In genomic region chr3:72554689-72555088, GRCh38 we compare ENCODE assay signal across 4 cellular contexts.
TF ChIP-seq lines count a peak whose summit lies in the region.

No MANE protein-coding gene starts in this region.

TF ChIP-seq in HepG2, 621 proteins besides CTCF, POLR2A, EP300 and RAD21:
- TF ChIP-seq, protein P1, sequence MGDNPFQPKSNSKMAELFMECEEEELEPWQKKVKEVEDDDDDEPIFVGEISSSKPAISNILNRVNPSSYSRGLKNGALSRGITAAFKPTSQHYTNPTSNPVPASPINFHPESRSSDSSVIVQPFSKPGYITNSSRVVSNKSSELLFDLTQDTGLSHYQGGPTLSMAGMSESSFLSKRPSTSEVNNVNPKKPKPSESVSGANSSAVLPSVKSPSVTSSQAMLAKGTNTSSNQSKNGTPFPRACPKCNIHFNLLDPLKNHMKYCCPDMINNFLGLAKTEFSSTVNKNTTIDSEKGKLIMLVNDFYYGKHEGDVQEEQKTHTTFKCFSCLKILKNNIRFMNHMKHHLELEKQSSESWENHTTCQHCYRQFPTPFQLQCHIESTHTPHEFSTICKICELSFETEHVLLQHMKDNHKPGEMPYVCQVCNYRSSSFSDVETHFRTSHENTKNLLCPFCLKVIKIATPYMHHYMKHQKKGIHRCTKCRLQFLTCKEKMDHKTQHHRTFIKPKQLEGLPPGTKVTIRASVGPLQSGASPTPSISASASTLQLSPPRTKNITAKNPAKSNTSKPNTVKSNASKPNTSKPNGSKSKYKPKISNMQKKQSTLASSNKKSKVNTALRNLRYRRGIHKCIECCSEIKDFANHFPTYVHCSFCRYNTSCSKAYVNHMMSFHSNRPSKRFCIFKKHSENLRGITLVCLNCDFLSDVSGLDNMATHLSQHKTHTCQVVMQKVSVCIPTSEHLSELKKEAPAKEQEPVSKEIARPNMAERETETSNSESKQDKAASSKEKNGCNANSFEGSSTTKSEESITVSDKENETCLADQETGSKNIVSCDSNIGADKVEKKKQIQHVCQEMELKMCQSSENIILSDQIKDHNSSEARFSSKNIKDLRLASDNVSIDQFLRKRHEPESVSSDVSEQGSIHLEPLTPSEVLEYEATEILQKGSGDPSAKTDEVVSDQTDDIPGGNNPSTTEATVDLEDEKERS (CRISPR knock-in tag; IDR thresholded peaks at IDR 0.05): no peak
- no peak for TF ChIP-seq ZNF674 (CRISPR knock-in tag; IDR thresholded peaks at IDR 0.05; ENCODE audit: low read depth)
- peak; percentile 88 for TF ChIP-seq ZNF629 (CRISPR knock-in tag; conservative IDR thresholded peaks at IDR 0.05)
- TF ChIP-seq ARNT (IDR thresholded peaks at IDR 0.05): no peak
- TF ChIP-seq TRAFD1 (CRISPR knock-in tag; IDR thresholded peaks at IDR 0.05; ENCODE audit: borderline replicate concordance): no peak
- TF ChIP-seq ZMYM3 (CRISPR knock-in tag; IDR thresholded peaks at IDR 0.05): peak; percentile 57

TF ChIP-seq in WTC11, 78 proteins besides CTCF, POLR2A, EP300 and RAD21:
- TF ChIP-seq, protein P2, sequence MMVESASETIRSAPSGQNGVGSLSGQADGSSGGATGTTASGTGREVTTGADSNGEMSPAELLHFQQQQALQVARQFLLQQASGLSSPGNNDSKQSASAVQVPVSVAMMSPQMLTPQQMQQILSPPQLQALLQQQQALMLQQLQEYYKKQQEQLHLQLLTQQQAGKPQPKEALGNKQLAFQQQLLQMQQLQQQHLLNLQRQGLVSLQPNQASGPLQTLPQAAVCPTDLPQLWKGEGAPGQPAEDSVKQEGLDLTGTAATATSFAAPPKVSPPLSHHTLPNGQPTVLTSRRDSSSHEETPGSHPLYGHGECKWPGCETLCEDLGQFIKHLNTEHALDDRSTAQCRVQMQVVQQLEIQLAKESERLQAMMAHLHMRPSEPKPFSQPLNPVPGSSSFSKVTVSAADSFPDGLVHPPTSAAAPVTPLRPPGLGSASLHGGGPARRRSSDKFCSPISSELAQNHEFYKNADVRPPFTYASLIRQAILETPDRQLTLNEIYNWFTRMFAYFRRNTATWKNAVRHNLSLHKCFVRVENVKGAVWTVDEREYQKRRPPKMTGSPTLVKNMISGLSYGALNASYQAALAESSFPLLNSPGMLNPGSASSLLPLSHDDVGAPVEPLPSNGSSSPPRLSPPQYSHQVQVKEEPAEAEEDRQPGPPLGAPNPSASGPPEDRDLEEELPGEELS (CRISPR knock-in tag; IDR thresholded peaks at IDR 0.05): no peak
- TF ChIP-seq GTF2I (CRISPR knock-in tag; conservative IDR thresholded peaks at IDR 0.05) (0 out of 2 replicates have a peak, but pooled peaks have one; percentile 34), NFYB (CRISPR knock-in tag; conservative IDR thresholded peaks at IDR 0.05; ENCODE audit: low read depth) (no peak), GABPB1 (CRISPR knock-in tag; IDR thresholded peaks at IDR 0.05) (no peak)

TF ChIP-seq in K562, 482 proteins besides CTCF, POLR2A, EP300 and RAD21:
- peak; percentile 76 for TF ChIP-seq RBM25 (IDR thresholded peaks at IDR 0.05; ENCODE audit: low read depth, low read length, severe bottlenecking)
- no peak for TF ChIP-seq U2AF1 (optimal IDR thresholded peaks at IDR 0.05; ENCODE audit: low read depth, low read length)
- TF ChIP-seq BCOR (IDR thresholded peaks at IDR 0.05): peak; percentile 82
- no peak for TF ChIP-seq ZBTB34 (CRISPR knock-in tag; IDR thresholded peaks at IDR 0.05)
- no peak for TF ChIP-seq ELF2 (CRISPR knock-in tag; IDR thresholded peaks at IDR 0.05)
- TF ChIP-seq FOSL1 (tag; conservative IDR thresholded peaks at IDR 0.05): no peak
- TF ChIP-seq KDM1A (IDR thresholded peaks at IDR 0.05): peak; percentile 22 to 31; a peak in 1 of 4 replicates

TF ChIP-seq in H1, 55 proteins besides CTCF, POLR2A, EP300 and RAD21:
- TF ChIP-seq KDM1A (IDR thresholded peaks at IDR 0.05; ENCODE audit: borderline replicate concordance, low read length): peak; percentile 87
- no peak for TF ChIP-seq KDM5A (IDR thresholded peaks at IDR 0.05; ENCODE audit: low read length)
TF ChIP-seq in H1: peak in this region for 1.
